38 cellular contexts compared by ENCODE assay signal in the genomic region with DNA sequence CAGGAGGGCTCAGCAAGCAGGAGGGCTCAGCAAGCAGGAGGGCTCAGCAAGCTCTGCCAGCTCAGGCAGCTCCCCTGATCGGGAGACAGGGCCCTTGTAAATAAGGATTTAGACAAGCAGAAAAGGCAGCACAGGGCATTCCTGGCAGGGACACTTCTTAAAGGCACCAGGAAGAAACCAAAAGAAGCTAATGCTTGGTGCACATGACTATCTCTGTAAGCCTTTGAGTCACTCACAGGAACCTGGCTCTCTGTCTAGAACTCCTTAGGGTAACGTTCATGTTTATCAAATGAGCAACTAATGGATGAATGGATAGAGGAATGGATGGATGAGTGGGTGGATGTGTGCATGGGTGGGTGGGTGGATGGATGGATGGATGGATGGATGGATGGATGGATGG. TPM values are rescaled to one million over a fixed set of nuclear protein-coding genes. Genes with fewer than 3 reads are reported as not detected.
"Had no signal": no experiment of that assay in that cellular context is flagged by ENCODE, and none has a peak within 500 bp of the region (broad histone marks: within the 10 kb centered on the region; RNA-seq: fewer than 3 reads in every experiment).

No MANE protein-coding gene starts in this region.

- H3K27me3 ChIP-seq: brain microvascular endothelial cell, MG63, Peyer's patch had no signal

- H3K4me3 ChIP-seq: MG63, Peyer's patch had no signal

- H3K27me3 Mint-ChIP-seq: activated B cell treated with CpG ODN at 0.5 μM for 24 hours; activated CD4-positive, alpha-beta memory T cell treated with anti-CD3 and anti-CD28 coated beads for 36 hours had no signal

- ATAC-seq: activated T-cell treated with anti-CD3 and anti-CD28 coated beads, Interleukin-2, amount 50 U/mL, for 4 hours; PC-3; SK-N-SH treated with all-trans-retinoic acid at 6 μM for 48 hours had no signal

- H3K9me3 Mint-ChIP-seq: activated B cell treated with CpG ODN at 0.5 μM for 24 hours; activated CD4-positive, alpha-beta memory T cell treated with anti-CD3 and anti-CD28 coated beads for 36 hours; activated naive CD4-positive, alpha-beta T cell treated with anti-CD3 and anti-CD28 coated beads, Interleukin-2, amount 10 ng/mL, durations not matched to agents 7 days and 5 days; activated T-cell treated with anti-CD3 and anti-CD28 coated beads, Interleukin-2, amount 50 U/mL, for 4 hours; activated T-helper 1 cell treated with anti-CD3 and anti-CD28 coated beads, Interleukin-12 subunit alpha, Interleukin-12 subunit beta, Interleukin-2, Interleukin-4 antibody, amounts not matched to agents 30 ng/mL and 10 ng/mL and 1 ng/mL, durations not matched to agents 14 hours and 24 hours and 36 hours had no signal

- H3K27ac ChIP-seq: brain microvascular endothelial cell, Peyer's patch, VCaP had no signal

- H3K36me3 ChIP-seq: brain microvascular endothelial cell, MG63, Peyer's patch had no signal

- H3K4me1 ChIP-seq: Peyer's patch had no signal

- H3K4me3 Mint-ChIP-seq: activated B cell treated with CpG ODN at 0.5 μM for 24 hours; activated CD4-positive, alpha-beta memory T cell treated with anti-CD3 and anti-CD28 coated beads for 36 hours; activated naive CD4-positive, alpha-beta T cell treated with anti-CD3 and anti-CD28 coated beads, Interleukin-2, amount 10 ng/mL, durations not matched to agents 7 days and 5 days; activated naive CD8-positive, alpha-beta T cell; activated T-cell treated with anti-CD3 and anti-CD28 coated beads, Interleukin-2, amount 50 U/mL, for 4 hours; activated T-helper 1 cell treated with anti-CD3 and anti-CD28 coated beads, Interleukin-12 subunit alpha, Interleukin-12 subunit beta, Interleukin-2, Interleukin-4 antibody, amounts not matched to agents 30 ng/mL and 10 ng/mL and 1 ng/mL, durations not matched to agents 14 hours and 24 hours and 36 hours; IgD-negative memory B cell had no signal

- H3K9me3 ChIP-seq: MG63, Peyer's patch had no signal

- H3K4me1 Mint-ChIP-seq: activated B cell treated with CpG ODN at 0.5 μM for 24 hours; activated naive CD4-positive, alpha-beta T cell treated with anti-CD3 and anti-CD28 coated beads, Interleukin-2, amount 10 ng/mL, durations not matched to agents 7 days and 5 days; IgD-negative memory B cell had no signal

- H3K36me3 Mint-ChIP-seq: activated CD4-positive, alpha-beta memory T cell treated with anti-CD3 and anti-CD28 coated beads for 36 hours; activated naive CD4-positive, alpha-beta T cell treated with anti-CD3 and anti-CD28 coated beads, Interleukin-2, amount 10 ng/mL, durations not matched to agents 7 days and 5 days; activated naive CD8-positive, alpha-beta T cell; IgD-negative memory B cell had no signal

- DNase-seq: activated B cell treated with CpG ODN at 0.5 μM for 24 hours; activated CD4-positive, alpha-beta memory T cell treated with anti-CD3 and anti-CD28 coated beads for 36 hours; activated CD4-positive, alpha-beta T cell treated with anti-CD3 and anti-CD28 coated beads for 4 hours; activated CD4-positive, alpha-beta T cell treated with anti-CD3 and anti-CD28 coated beads, Interleukin-2, amount 50 U/mL, for 1 hour; activated CD4-positive, CD25-positive, alpha-beta regulatory T cell treated with anti-CD3 and anti-CD28 coated beads, Interleukin-2, amount 50 U/mL, for 72 hours; activated CD8-positive, alpha-beta memory T cell treated with anti-CD3 and anti-CD28 coated beads, Interleukin-2, amount 50 U/mL, for 4 hours; activated gamma-delta T cell treated with Interleukin-2 at 50 U/mL for 16 hours; activated naive CD4-positive, alpha-beta T cell treated with anti-CD3 and anti-CD28 coated beads, Interleukin-2, amount 10 ng/mL, durations not matched to agents 7 days and 5 days; activated T-cell treated with anti-CD3 and anti-CD28 coated beads for 4 hours; activated T-cell treated with anti-CD3 and anti-CD28 coated beads, Interleukin-2, amount 50 U/mL, for 4 hours; amniotic stem cell; aorta; brain microvascular endothelial cell; Kasumi-1; KBM-7; MG63; NCI-H1048; NCI-H1105 treated with DMSO at 0.1 percent for 48 hours; NCI-H1436; NCI-H1694; NCI-H1930; NCI-H2081 treated with DMSO at 0.1 percent for 48 hours; NCI-H345; NCI-H524 treated with DMSO at 0.1 percent for 48 hours; PC-3; Peyer's patch; RPMI8226; SIG-M5; SW 1271; T-helper 1 cell; T-helper 2 cell; T-helper 9 cell had no signal

- H3K27ac Mint-ChIP-seq: activated B cell treated with CpG ODN at 0.5 μM for 24 hours; activated CD4-positive, alpha-beta memory T cell treated with anti-CD3 and anti-CD28 coated beads for 36 hours; activated naive CD4-positive, alpha-beta T cell treated with anti-CD3 and anti-CD28 coated beads, Interleukin-2, amount 10 ng/mL, durations not matched to agents 7 days and 5 days; activated naive CD8-positive, alpha-beta T cell; activated T-helper 1 cell treated with anti-CD3 and anti-CD28 coated beads, Interleukin-12 subunit alpha, Interleukin-12 subunit beta, Interleukin-2, Interleukin-4 antibody, amounts not matched to agents 30 ng/mL and 10 ng/mL and 1 ng/mL, durations not matched to agents 14 hours and 24 hours and 36 hours; IgD-negative memory B cell had no signal

RNA-seq across cellular contexts. Expression of a gene that starts 28.4 kb away (rescaled TPM):
- total RNA-seq: activated CD4-positive, alpha-beta memory T cell treated with anti-CD3 and anti-CD28 coated beads for 36 hours; activated T-helper 1 cell treated with anti-CD3 and anti-CD28 coated beads, Interleukin-12 subunit alpha, Interleukin-12 subunit beta, Interleukin-2, Interleukin-4 antibody, amounts not matched to agents 30 ng/mL and 10 ng/mL and 1 ng/mL, durations not matched to agents 14 hours and 24 hours and 36 hours; SK-MEL-5 had no signal
- polyA plus RNA-seq: IgD-negative memory B cell had no signal
